8 cellular contexts compared by ENCODE assay signal in the genomic region with DNA sequence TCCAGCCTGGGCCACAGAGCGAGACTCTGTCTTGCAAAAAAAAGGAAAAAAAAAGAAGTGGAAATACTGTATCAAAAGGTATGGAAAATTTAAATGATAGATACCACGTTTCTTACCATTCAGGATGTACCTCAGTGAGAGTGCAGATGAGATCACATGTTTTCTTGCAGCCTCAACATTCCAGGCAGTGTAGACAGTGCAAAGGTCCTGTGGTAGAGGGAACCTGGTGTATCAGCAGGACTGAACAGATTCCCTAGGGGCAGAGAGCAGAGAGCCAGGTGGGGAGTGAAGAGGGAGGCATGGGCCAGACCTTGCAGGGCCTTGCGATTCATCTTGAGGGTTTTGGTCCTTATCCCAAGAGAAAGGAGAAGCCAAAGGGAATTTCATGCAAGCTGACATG.
"Had no signal": no experiment of that assay in that cellular context is flagged by ENCODE, and none has a peak within 500 bp of the region (broad histone marks: within the 10 kb centered on the region; RNA-seq: fewer than 3 reads in every experiment).

No MANE protein-coding gene starts in this region.

- ATAC-seq: GM23338, HCT116 had no signal

- H3K27ac ChIP-seq: KMS-11 had no signal

- H3K9me3 ChIP-seq: HAP-1 had no signal

- H3K9me3 Mint-ChIP-seq: GM23338 had no signal

- H3K9ac ChIP-seq: KMS-11 had no signal

- H3K4me3 Mint-ChIP-seq: GM23338 had no signal

- FAIRE-seq: HTR-8/SVneo had no signal

- DNase-seq: H7, IMR-90, KBM-7 had no signal

- H3K27ac Mint-ChIP-seq: GM23338 had no signal

- H3K36me3 ChIP-seq: HAP-1 had no signal

- H2AFZ ChIP-seq: GM23338 had no signal

- H3K4me2 ChIP-seq: GM23338, KMS-11 had no signal

- H3K4me3 ChIP-seq: GM23338, HAP-1 had no signal

- H3K4me1 ChIP-seq: HAP-1 had no signal
